ENCODE assay signal across 11 cellular contexts in the genomic region with DNA sequence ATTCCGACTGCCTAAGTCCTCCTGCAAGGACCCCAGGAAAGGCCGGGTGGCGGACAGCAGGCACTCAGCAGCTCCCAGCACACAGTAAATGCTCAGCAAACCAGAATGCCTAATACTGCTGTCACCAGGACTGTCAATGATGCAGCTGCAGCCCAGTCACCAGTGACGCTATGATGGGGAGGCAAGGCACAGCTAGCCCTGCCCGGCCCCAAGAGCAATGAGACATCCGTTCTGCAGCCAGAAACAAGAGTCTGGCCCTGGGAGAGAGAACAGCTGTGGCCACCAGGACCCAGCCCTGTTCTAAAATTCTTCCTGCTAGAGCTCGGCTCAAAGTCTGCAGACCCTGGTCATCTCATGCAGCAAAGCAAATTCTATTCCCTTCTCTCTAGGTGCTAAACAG.
DNase-seq lines count a peak whose midpoint lies in the region; ATAC-seq and TF ChIP-seq lines count a peak whose summit lies in the region.
"Had no signal": no experiment of that assay in that cellular context is flagged by ENCODE, and none has a peak within 500 bp of the region (broad histone marks: within the 10 kb centered on the region; RNA-seq: fewer than 3 reads in every experiment).

No MANE protein-coding gene starts in this region.

- WGBS in GM23248 (ENCODE audit: low coverage in 1 of 2, low lambda C conversion rate in 2 of 2, missing lambda C conversion rate in 2 of 2), 2 experiments, result 3 to 5% methylated on average over 7 of the region's 7 CpGs

- peak overlapping the region; percentile 98 for H3K27ac ChIP-seq in GM23248
- H3K27ac ChIP-seq in layer of hippocampus (ENCODE audit: low read depth, low read length), result peak overlapping the region; percentile 74

- peak overlapping the region; percentile 27 for H3K4me3 Mint-ChIP-seq in chondrocyte (ENCODE audit: unreplicated experiment)
- H3K4me3 Mint-ChIP-seq: activated naive CD8-positive, alpha-beta T cell had no signal

- in situ Hi-C loops in GM23248 (cut with MboI), result no loop called here

- peak overlapping the region; percentile 26; the same call in 1 of the 2 replicates for H3K4me3 ChIP-seq in GM23248
- H3K4me3 ChIP-seq: GM12878 had no signal

- ATAC-seq in GM18909 (IDR thresholded peaks at IDR 0.05; ENCODE audit: poor library complexity, unreplicated experiment), result no peak
- ATAC-seq: GM12878 had no signal

- peaks cover 4% of the 10 kb centered on the region; the same call in 1 of the 2 replicates for H4K20me1 ChIP-seq in GM23248 (ENCODE audit: insufficient read depth)

- no peak for TF ChIP-seq CTCF in chondrocyte (IDR thresholded peaks at IDR 0.05)

- peaks cover 4% of the 10 kb centered on the region for H3K36me3 Mint-ChIP-seq in chondrocyte (ENCODE audit: low read depth)
- H3K36me3 Mint-ChIP-seq: activated naive CD8-positive, alpha-beta T cell had no signal

- H3K9ac ChIP-seq in GM23248, result peak overlapping the region; percentile 81

- H3K4me1 ChIP-seq in GM23248 (ENCODE audit: insufficient read depth), result peaks cover 35% of the 10 kb centered on the region

- peaks cover 21% of the 10 kb centered on the region for H3F3A ChIP-seq in GM23248 (ENCODE audit: insufficient read depth)

- no peaks in the 10 kb centered on the region for H3K9me3 ChIP-seq in GM23248 (ENCODE audit: low read depth)

- no peaks in the 10 kb centered on the region for H3K36me3 ChIP-seq in GM23248 (ENCODE audit: low read depth)

- H3K9me2 ChIP-seq in GM23248 (ENCODE audit: insufficient read depth), result no peaks in the 10 kb centered on the region

- H3K9me3 Mint-ChIP-seq in chondrocyte (ENCODE audit: low read depth), result no peaks in the 10 kb centered on the region

- H3K4me2 ChIP-seq in GM23248 (ENCODE audit: unreplicated experiment), result peak overlapping the region; percentile 59

- H3K27me3 Mint-ChIP-seq in chondrocyte (ENCODE audit: low read depth), result no peaks in the 10 kb centered on the region
- H3K27me3 Mint-ChIP-seq: activated naive CD8-positive, alpha-beta T cell had no signal

- no peak overlapping the region for H2AFZ ChIP-seq in GM23248

- peaks cover 58% of the 10 kb centered on the region for H3K4me1 Mint-ChIP-seq in chondrocyte (ENCODE audit: low read depth)

- H3K27me3 ChIP-seq in GM23248 (replicated peaks; ENCODE audit: insufficient read depth), result no peaks in the 10 kb centered on the region
- no peaks in the 10 kb centered on the region for H3K27me3 ChIP-seq in layer of hippocampus (ENCODE audit: control insufficient read depth, insufficient read depth, low read length)

- DNase-seq in GM23248, result peak; percentile 99
- DNase-seq in chondrocyte (ENCODE audit: low spot score), result no peak
- DNase-seq in superior temporal gyrus (ENCODE audit: extremely low spot score), result peak; percentile 85
- DNase-seq in SIG-M5 (lab: John Stamatoyannopoulos, UW), result no peak
- no peak for DNase-seq in T-helper 9 cell
- no peak for DNase-seq in activated CD4-positive, alpha-beta T cell treated with anti-CD3 and anti-CD28 coated beads, Interleukin-2, amount 50 U/mL, for 4 hours
- DNase-seq: T-helper 1 cell had no signal

- peak overlapping the region; percentile 89 for H3K27ac Mint-ChIP-seq in chondrocyte (ENCODE audit: unreplicated experiment)
- H3K27ac Mint-ChIP-seq: activated naive CD8-positive, alpha-beta T cell had no signal

- H3K79me2 ChIP-seq in GM23248 (ENCODE audit: insufficient read depth), result peaks cover 85% of the 10 kb centered on the region

Comparison
In these comparisons a context has a peak if more than half of its experiments do, and no peak if none do; other contexts are left out.
1. DNase-seq: peak in GM23248 (single experiment) and superior temporal gyrus (single experiment); none in chondrocyte (single experiment), SIG-M5 (single experiment), T-helper 9 cell (single experiment) and activated CD4-positive, alpha-beta T cell treated with anti-CD3 and anti-CD28 coated beads, Interleukin-2, amount 50 U/mL, for 4 hours (0 of 2).